11 cellular contexts compared by ENCODE assay signal in the genomic region with DNA sequence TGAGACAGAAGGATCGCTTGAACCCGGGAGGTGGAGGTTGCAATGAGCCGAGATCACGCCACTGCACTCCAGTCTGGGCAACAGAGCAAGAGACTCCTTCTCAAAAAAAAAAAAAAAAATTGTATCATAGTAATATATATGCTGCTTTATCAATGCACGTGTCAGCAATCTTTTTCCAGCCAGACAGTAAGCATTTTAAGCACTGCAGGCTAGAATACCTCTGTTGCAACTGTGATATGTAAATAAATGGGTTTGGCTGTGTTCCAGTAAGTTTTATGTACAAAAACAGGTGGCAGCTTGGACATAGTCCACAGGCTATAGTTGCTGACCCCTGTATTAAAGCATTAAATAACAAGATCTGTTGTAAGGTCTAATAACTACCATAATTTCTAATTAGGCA.
A peak's percentile ranks its signal among the peaks of the same experiment; 100 is the strongest.
DNase-seq lines count a peak whose midpoint lies in the region; ATAC-seq, FAIRE-seq and TF ChIP-seq lines count a peak whose summit lies in the region.
"Had no signal": no experiment of that assay in that cellular context is flagged by ENCODE, and none has a peak within 500 bp of the region (broad histone marks: within the 10 kb centered on the region; RNA-seq: fewer than 3 reads in every experiment).

No MANE protein-coding gene starts in this region.

- TF ChIP-seq CTCF in gastrocnemius medialis (IDR thresholded peaks at IDR 0.05 in 4 of 5, conservative IDR thresholded peaks at IDR 0.05 in 1 of 5): no peak

- H3K4me1 ChIP-seq in gastrocnemius medialis: peaks cover 0 to 31% of the 10 kb centered on the region in 2 donors

- ATAC-seq in GM18517 (IDR thresholded peaks at IDR 0.05; ENCODE audit: unreplicated experiment) (peak; percentile 67), HG02623 (IDR thresholded peaks at IDR 0.05; ENCODE audit: unreplicated experiment) (peak; percentile 38), gastrocnemius medialis (no peak)

- H3K36me3 ChIP-seq in gastrocnemius medialis: no peaks in the 10 kb centered on the region

- H3K4me3 ChIP-seq in gastrocnemius medialis: no peak overlapping the region

- no peaks in the 10 kb centered on the region for H3K27me3 ChIP-seq in gastrocnemius medialis

- no peak for TF ChIP-seq POLR2A in gastrocnemius medialis (IDR thresholded peaks at IDR 0.05)

- peak; percentile 40 for DNase-seq in NCI-H2029 (lab: John Stamatoyannopoulos, UW)
- peak; percentile 24 for DNase-seq in left kidney (ENCODE audit: low read depth, low spot score)
- DNase-seq in putamen (ENCODE audit: low spot score): no peak
- DNase-seq in gastrocnemius medialis: no peak
- DNase-seq in frontal cortex (ENCODE audit: low spot score in 2 of 2): no peak
- no peak for DNase-seq in AG08395 (ENCODE audit: low spot score)
- DNase-seq: activated naive CD4-positive, alpha-beta T cell; SW 1271 had no signal

- no peak for FAIRE-seq in frontal cortex (lab: Jason Lieb, UNC)
- FAIRE-seq: HTR-8/SVneo had no signal

- no peaks in the 10 kb centered on the region for H3K9me3 ChIP-seq in gastrocnemius medialis

- in situ Hi-C loops in gastrocnemius medialis (cut with MboI; ENCODE audit: low sequenced_read_pairs in 4 of 4): no loop called here

- peak overlapping the region in 1 of 4 donors; percentile 5 for H3K27ac ChIP-seq in gastrocnemius medialis

- intact Hi-C loops in gastrocnemius medialis (cut with DNase I; ENCODE audit: low total_unique reads): loop anchor here (10.0 kb wide), 2 partner anchors 72 to 158 kb away; a partner anchor contains a TSS

Comparison
In these comparisons a context has a peak if more than half of its experiments do, and no peak if none do; other contexts are left out.
1. ATAC-seq: peak in GM18517 (single experiment) and HG02623 (single experiment); none in gastrocnemius medialis (0 of 2).
2. DNase-seq: peak in NCI-H2029 (single experiment) and left kidney (single experiment); none in putamen (single experiment), gastrocnemius medialis (0 of 2), frontal cortex (0 of 2) and AG08395 (single experiment).